8 cellular contexts compared by ENCODE assay signal in the genomic region with DNA sequence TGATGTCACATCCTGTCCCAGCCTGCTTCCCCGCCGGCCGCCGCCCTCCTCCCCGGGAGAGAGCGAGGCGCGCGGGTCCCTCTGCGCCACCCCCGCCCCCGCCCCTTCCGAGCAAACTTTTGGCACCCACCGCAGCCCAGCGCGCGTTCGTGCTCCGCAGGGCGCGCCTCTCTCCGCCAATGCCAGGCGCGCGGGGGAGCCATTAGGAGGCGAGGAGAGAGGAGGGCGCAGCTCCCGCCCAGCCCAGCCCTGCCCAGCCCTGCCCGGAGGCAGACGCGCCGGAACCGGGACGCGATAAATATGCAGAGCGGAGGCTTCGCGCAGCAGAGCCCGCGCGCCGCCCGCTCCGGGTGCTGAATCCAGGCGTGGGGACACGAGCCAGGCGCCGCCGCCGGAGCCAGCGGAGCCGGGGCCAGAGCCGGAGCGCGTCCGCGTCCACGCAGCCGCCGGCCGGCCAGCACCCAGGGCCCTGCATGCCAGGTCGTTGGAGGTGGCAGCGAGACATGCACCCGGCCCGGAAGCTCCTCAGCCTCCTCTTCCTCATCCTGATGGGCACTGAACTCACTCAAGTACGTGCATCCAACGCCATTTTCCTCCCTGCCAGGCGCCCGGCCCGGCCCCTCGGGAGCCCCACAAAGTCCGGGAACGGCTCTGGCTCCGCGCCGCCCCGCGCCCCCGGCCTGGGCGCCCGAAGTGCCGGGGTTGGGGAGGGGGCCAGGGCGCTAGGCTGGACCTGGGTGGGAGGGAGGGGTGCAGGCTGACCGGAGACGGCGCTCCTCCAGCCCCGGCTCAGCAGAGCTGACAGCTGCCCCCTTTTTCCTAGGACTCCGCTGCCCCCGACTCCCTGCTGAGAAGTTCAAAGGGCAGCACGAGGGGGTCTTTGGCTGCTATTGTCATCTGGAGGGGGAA. TPM values are rescaled to one million over a fixed set of nuclear protein-coding genes. Genes with fewer than 3 reads are reported as not detected.
DNase-seq lines count a peak whose midpoint lies in the region; ATAC-seq and TF ChIP-seq lines count a peak whose summit lies in the region.

No MANE protein-coding gene starts in this region.

- H3K79me2 ChIP-seq in osteoblast (ENCODE audit: insufficient read depth, low read length): no peaks in the 10 kb centered on the region

- H3K4me1 Mint-ChIP-seq in glutamatergic neuron (ENCODE audit: low read depth, unreplicated experiment): peaks cover 38% of the 10 kb centered on the region
- peaks cover 5% of the 10 kb centered on the region in 2 donors for H3K4me1 Mint-ChIP-seq in stimulated activated naive B cell treated with anti-CD40 and anti-IgM and Interleukin-4, amounts not matched to agents 10 μg/mL and 1 μg/mL and 100 μg/mL, for 72 hours

- peak overlapping the region; percentile 36 for H3K4me3 ChIP-seq in BJ (ENCODE audit: low read depth, low read length)
- H3K4me3 ChIP-seq in osteoblast (ENCODE audit: insufficient read depth, low read length): no peak overlapping the region

- H3K27me3 ChIP-seq in BJ (ENCODE audit: control insufficient read depth, insufficient read depth, low read length) (peaks cover 3% of the 10 kb centered on the region), osteoblast (ENCODE audit: insufficient read depth, low read length) (peaks cover 6% of the 10 kb centered on the region)

- no peaks in the 10 kb centered on the region for H3K4me1 ChIP-seq in osteoblast (ENCODE audit: insufficient read depth, low read length)

- no peak for TF ChIP-seq CTCF in BJ (IDR thresholded peaks at IDR 0.05; ENCODE audit: insufficient read depth, low read depth, low read length)
- TF ChIP-seq CTCF in glutamatergic neuron (IDR thresholded peaks at IDR 0.05; ENCODE audit: partially characterized antibody, unreplicated experiment): no peak
- no peak for TF ChIP-seq CTCF in osteoblast (IDR thresholded peaks at IDR 0.05; ENCODE audit: extremely low read depth, low read depth, low read length)

- H3K27ac ChIP-seq in osteoblast (ENCODE audit: low read depth, low read length): no peak overlapping the region

- peaks cover 5% of the 10 kb centered on the region for H4K20me1 ChIP-seq in osteoblast (ENCODE audit: insufficient read depth, low read length)

- H3K9me3 Mint-ChIP-seq in glutamatergic neuron (ENCODE audit: unreplicated experiment): peaks cover 15% of the 10 kb centered on the region
- no peaks in the 10 kb centered on the region for H3K9me3 Mint-ChIP-seq in stimulated activated naive B cell treated with anti-CD40 and anti-IgM and Interleukin-4, amounts not matched to agents 10 μg/mL and 1 μg/mL and 100 μg/mL, for 72 hours

- DNase-seq in BJ (ENCODE audit: low read depth) (no peak), NCI-H345 treated with DMSO at 0.1 percent for 48 hours (lab: John Stamatoyannopoulos, UW; ENCODE audit: unreplicated experiment) (peak; percentile 30), glutamatergic neuron (peak; percentile 78), osteoblast (ENCODE audit: insufficient read length, low spot score, missing footprints) (peak; percentile 86), NCI-H2196 treated with DMSO at 0.1 percent for 48 hours (lab: John Stamatoyannopoulos, UW; ENCODE audit: unreplicated experiment) (no peak)
- no peak for DNase-seq in stimulated activated naive B cell treated with anti-CD40 and anti-IgM and Interleukin-4, amounts not matched to agents 10 μg/mL and 1 μg/mL and 100 μg/mL, for 72 hours

- POLR2A ChIA-PET in BJ (lab: Charles Lee): no interaction called here

- no peak overlapping the region for H2AFZ ChIP-seq in osteoblast (ENCODE audit: low read length)

- H3K36me3 ChIP-seq in BJ (ENCODE audit: control insufficient read depth, insufficient read depth, low read length): no peaks in the 10 kb centered on the region
- H3K36me3 ChIP-seq in osteoblast (ENCODE audit: insufficient read depth, low read length): no peaks in the 10 kb centered on the region

- H3K36me3 Mint-ChIP-seq in glutamatergic neuron (ENCODE audit: unreplicated experiment): peaks cover 9% of the 10 kb centered on the region
- no peaks in the 10 kb centered on the region for H3K36me3 Mint-ChIP-seq in stimulated activated naive B cell treated with anti-CD40 and anti-IgM and Interleukin-4, amounts not matched to agents 10 μg/mL and 1 μg/mL and 100 μg/mL, for 72 hours

- no peak overlapping the region for H3K4me2 ChIP-seq in osteoblast (ENCODE audit: insufficient read depth, low read length)

- H3K27ac Mint-ChIP-seq in glutamatergic neuron (ENCODE audit: unreplicated experiment): peak overlapping the region; percentile 97
- H3K27ac Mint-ChIP-seq in stimulated activated naive B cell treated with anti-CD40 and anti-IgM and Interleukin-4, amounts not matched to agents 10 μg/mL and 1 μg/mL and 100 μg/mL, for 72 hours: no peak overlapping the region

- H3K4me3 Mint-ChIP-seq in glutamatergic neuron (ENCODE audit: unreplicated experiment): peak overlapping the region; percentile 99
- peak overlapping the region in 1 of 2 donors; percentile 6 for H3K4me3 Mint-ChIP-seq in stimulated activated naive B cell treated with anti-CD40 and anti-IgM and Interleukin-4, amounts not matched to agents 10 μg/mL and 1 μg/mL and 100 μg/mL, for 72 hours

- peaks cover 10% of the 10 kb centered on the region for H3K27me3 Mint-ChIP-seq in glutamatergic neuron (ENCODE audit: unreplicated experiment)
- peaks cover 55 to 63% of the 10 kb centered on the region in 2 donors for H3K27me3 Mint-ChIP-seq in stimulated activated naive B cell treated with anti-CD40 and anti-IgM and Interleukin-4, amounts not matched to agents 10 μg/mL and 1 μg/mL and 100 μg/mL, for 72 hours

- no peaks in the 10 kb centered on the region for H3K9me3 ChIP-seq in osteoblast (ENCODE audit: low read depth, low read length)

- CTCF ChIA-PET in BJ (lab: Yijun Ruan, JAX): no interaction called here

- no peak for ATAC-seq in GM19397 (IDR thresholded peaks at IDR 0.05; ENCODE audit: unreplicated experiment)
- ATAC-seq in HG03095 (IDR thresholded peaks at IDR 0.05; ENCODE audit: unreplicated experiment): no peak
- no peak for ATAC-seq in stimulated activated naive B cell treated with anti-CD40 and anti-IgM and Interleukin-4, amounts not matched to agents 10 μg/mL and 1 μg/mL and 100 μg/mL, for 72 hours (replicated peaks)

RNA-seq across cellular contexts. Expression of a gene that starts 12.0 kb away (rescaled TPM):
- 1.3 and 1.5 TPM in 2 replicates for polyA plus RNA-seq in BJ (2011; rRNA removed)
- polyA minus RNA-seq in BJ (2011; rRNA and poly(A)+ RNA removed): 0.46 and 0.62 TPM in 2 replicates
- total RNA-seq in glutamatergic neuron (ENCODE audit: unreplicated experiment) (387 TPM), osteoblast (under 0.01 and 0.29 TPM in 2 replicates)

Comparison
In these comparisons a context has a peak if more than half of its experiments do, and no peak if none do; other contexts are left out.
1. DNase-seq: peak in NCI-H345 treated with DMSO at 0.1 percent for 48 hours (single experiment), glutamatergic neuron (single experiment) and osteoblast (single experiment); none in BJ (single experiment), NCI-H2196 treated with DMSO at 0.1 percent for 48 hours (single experiment) and stimulated activated naive B cell treated with anti-CD40 and anti-IgM and Interleukin-4, amounts not matched to agents 10 μg/mL and 1 μg/mL and 100 μg/mL, for 72 hours (single experiment).
2. RNA of a gene that starts 12.0 kb away (total RNA-seq): 387 TPM in glutamatergic neuron (single experiment); under 0.01 to 0.29 TPM in osteoblast; every median in the first group is over 100 times any median in the second.